Comparison of ENCODE assay signal across 8 cellular contexts in the genomic region with DNA sequence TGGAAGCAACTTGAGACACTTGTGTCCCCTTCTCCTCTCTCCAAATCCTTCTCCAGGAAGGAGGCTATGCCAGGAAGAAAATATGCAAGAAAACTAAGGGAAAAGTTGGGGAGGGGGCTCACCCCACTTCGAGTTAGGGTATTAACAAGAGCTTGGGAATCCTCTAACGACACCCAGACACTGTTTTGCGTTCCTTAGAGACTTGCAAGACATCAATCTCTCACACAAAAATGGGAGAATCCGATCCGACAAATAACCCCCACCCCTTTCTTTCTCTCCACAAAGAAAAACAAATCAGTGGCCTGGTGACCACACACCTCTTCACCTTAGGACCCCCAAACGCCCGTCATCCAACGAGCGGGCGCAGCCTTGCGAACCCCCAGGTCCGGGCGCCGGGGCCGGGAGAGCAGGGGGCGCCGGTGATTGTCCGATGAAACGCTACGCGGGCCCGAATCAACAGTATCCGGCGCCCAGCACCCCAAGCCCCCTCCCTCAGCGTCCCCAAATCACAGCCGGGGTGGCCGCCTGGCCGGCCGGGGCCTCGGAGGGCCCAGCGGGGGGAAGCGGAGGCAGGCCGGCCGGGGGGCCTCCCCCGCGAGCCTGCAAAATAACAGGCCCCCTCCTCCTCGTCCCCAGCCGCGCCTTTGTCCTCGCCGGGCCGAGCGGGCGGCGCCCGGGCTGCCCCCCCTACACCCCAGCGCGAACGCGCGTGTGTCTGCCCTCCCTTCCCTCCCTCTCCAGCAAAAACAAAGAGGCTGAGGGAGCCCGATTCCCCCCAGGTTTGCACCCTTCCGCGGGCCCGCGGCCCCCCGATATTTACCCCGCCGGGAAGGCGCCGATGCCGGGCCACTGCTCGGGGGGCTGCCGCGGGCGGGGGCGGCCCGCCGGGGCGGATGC. TPM values are rescaled to one million over a fixed set of nuclear protein-coding genes. Genes with fewer than 3 reads are reported as not detected.
DNase-seq lines count a peak whose midpoint lies in the region; ATAC-seq and TF ChIP-seq lines count a peak whose summit lies in the region.

No MANE protein-coding gene starts in this region.

- peak overlapping the region; percentile 22 for H2BK5ac ChIP-seq in mesendoderm (ENCODE audit: low read length)

- H3K4me1 Mint-ChIP-seq in stimulated activated effector memory CD8-positive, alpha-beta T cell treated with anti-CD3 and anti-CD28 coated beads, Interleukin-12 subunit alpha, Interleukin-12 subunit beta, amount 100 ng/mL, for 72 hours = peaks cover 51% of the 10 kb centered on the region

- peaks cover 44% of the 10 kb centered on the region for H3K36me3 Mint-ChIP-seq in stimulated activated effector memory CD8-positive, alpha-beta T cell treated with anti-CD3 and anti-CD28 coated beads, Interleukin-12 subunit alpha, Interleukin-12 subunit beta, amount 100 ng/mL, for 72 hours

- H3K56ac ChIP-seq in mesendoderm (ENCODE audit: low read length) = peak overlapping the region; percentile 81

- H3K23ac ChIP-seq in mesendoderm (ENCODE audit: low read length) = no peak overlapping the region

- peaks cover 54% of the 10 kb centered on the region for H3K79me2 ChIP-seq in mesendoderm (ENCODE audit: control insufficient read depth, insufficient read depth, low read length)

- H4K8ac ChIP-seq in mesendoderm (ENCODE audit: low read depth, low read length) = peak overlapping the region; percentile 82

- peak overlapping the region; percentile 88 for H3K9ac ChIP-seq in mesendoderm (ENCODE audit: low read length)

- peaks cover 13% of the 10 kb centered on the region for H3K4me1 ChIP-seq in mesendoderm (ENCODE audit: control insufficient read depth, low read depth, low read length)

- H3K36me3 ChIP-seq in mesendoderm (ENCODE audit: control insufficient read depth, insufficient read depth, low read length) = peaks cover 5% of the 10 kb centered on the region

- H3K79me1 ChIP-seq in mesendoderm (ENCODE audit: low read length) = peaks cover 12% of the 10 kb centered on the region

- no peaks in the 10 kb centered on the region for H3K9me3 Mint-ChIP-seq in stimulated activated effector memory CD8-positive, alpha-beta T cell treated with anti-CD3 and anti-CD28 coated beads, Interleukin-12 subunit alpha, Interleukin-12 subunit beta, amount 100 ng/mL, for 72 hours

- peak overlapping the region; percentile 75 for H3K4me2 ChIP-seq in mesendoderm (ENCODE audit: low read length)

- H3K27ac ChIP-seq in mesendoderm (ENCODE audit: low read depth, low read length) = peak overlapping the region; percentile 92

- H2AK5ac ChIP-seq in mesendoderm (ENCODE audit: low read length) = no peak overlapping the region

- peak overlapping the region; percentile 83 for H3K4me3 Mint-ChIP-seq in stimulated activated effector memory CD8-positive, alpha-beta T cell treated with anti-CD3 and anti-CD28 coated beads, Interleukin-12 subunit alpha, Interleukin-12 subunit beta, amount 100 ng/mL, for 72 hours

- WGBS in mesendoderm (ENCODE audit: extremely low coverage, insufficient coverage, low lambda C conversion rate) = no CpG with 5 or more reads among the region's 70 CpGs

- no peak overlapping the region for H4K5ac ChIP-seq in mesendoderm (ENCODE audit: low read length)

- H2BK120ac ChIP-seq in mesendoderm (ENCODE audit: low read depth, low read length) = peak overlapping the region; percentile 46

- TF ChIP-seq CTCF in AG09309 (IDR thresholded peaks at IDR 0.05; ENCODE audit: control insufficient read depth, insufficient read depth, low read depth, low read length, missing control alignments) = no peak

- no peak overlapping the region for H2BK15ac ChIP-seq in mesendoderm (replicated peaks; ENCODE audit: low read depth)

- H3K4ac ChIP-seq in mesendoderm (ENCODE audit: low read depth, low read length) = peak overlapping the region; percentile 92

- H3K4me3 ChIP-seq in AG09309 (ENCODE audit: control insufficient read depth, low read depth, low read length) (peak overlapping the region; percentile 95), mesendoderm (ENCODE audit: low read length) (peak overlapping the region; percentile 71)

- H3K27ac Mint-ChIP-seq in stimulated activated effector memory CD8-positive, alpha-beta T cell treated with anti-CD3 and anti-CD28 coated beads, Interleukin-12 subunit alpha, Interleukin-12 subunit beta, amount 100 ng/mL, for 72 hours = peak overlapping the region; percentile 93

- no peaks in the 10 kb centered on the region for H3K27me3 ChIP-seq in mesendoderm (ENCODE audit: insufficient read depth, low read length, poor library complexity)

- H3K18ac ChIP-seq in mesendoderm (ENCODE audit: low read length) = peak overlapping the region; percentile 95

- no peak for DNase-seq in AG09309 (ENCODE audit: low read depth)
- DNase-seq in NCI-H2227 treated with DMSO at 0.1 percent for 48 hours (lab: John Stamatoyannopoulos, UW) = peak; percentile 33
- peak; percentile 40 for DNase-seq in activated T-cell treated with anti-CD3 and anti-CD28 coated beads for 48 hours (ENCODE audit: low read depth)
- DNase-seq in epidermal melanocyte (ENCODE audit: insufficient read length, low spot score) = peak; percentile 62
- peak; percentile 68 for DNase-seq in mesendoderm
- DNase-seq in stimulated activated effector memory CD8-positive, alpha-beta T cell treated with anti-CD3 and anti-CD28 coated beads, Interleukin-12 subunit alpha, Interleukin-12 subunit beta, amount 100 ng/mL, for 72 hours (ENCODE audit: low spot score in 2 of 2) = peak; percentile 44 to 80
- DNase-seq in NCI-H128 (lab: John Stamatoyannopoulos, UW; ENCODE audit: unreplicated experiment) = no peak

- ATAC-seq in GM19438 (IDR thresholded peaks at IDR 0.05; ENCODE audit: low read depth, unreplicated experiment) = peak; percentile 13
- peak; percentile 72 for ATAC-seq in stimulated activated effector memory CD8-positive, alpha-beta T cell treated with anti-CD3 and anti-CD28 coated beads, Interleukin-12 subunit alpha, Interleukin-12 subunit beta, amount 100 ng/mL, for 72 hours

RNA-seq across cellular contexts. Expression of gene CSNK1E, which starts 0.6 kb away (rescaled TPM):
- 124 TPM for polyA plus RNA-seq in mesendoderm (2013, experiment 1 of 2)
- polyA plus RNA-seq in mesendoderm (2013, experiment 2 of 2) = 125 TPM

RNA-seq across cellular contexts. Expression of gene TMEM184B, which starts 43.8 kb away (rescaled TPM):
- 33.7 TPM for polyA plus RNA-seq in mesendoderm (2013, experiment 1 of 2)
- polyA plus RNA-seq in mesendoderm (2013, experiment 2 of 2) = 35.3 TPM

Comparison
In these comparisons a context has a peak if more than half of its experiments do, and no peak if none do; other contexts are left out.
1. DNase-seq: peak in NCI-H2227 treated with DMSO at 0.1 percent for 48 hours (single experiment), activated T-cell treated with anti-CD3 and anti-CD28 coated beads for 48 hours (single experiment), epidermal melanocyte (single experiment), mesendoderm (single experiment) and stimulated activated effector memory CD8-positive, alpha-beta T cell treated with anti-CD3 and anti-CD28 coated beads, Interleukin-12 subunit alpha, Interleukin-12 subunit beta, amount 100 ng/mL, for 72 hours (2 of 2); none in AG09309 (single experiment) and NCI-H128 (single experiment).